ENCODE assay signal across 1 cellular context in the genomic region with DNA sequence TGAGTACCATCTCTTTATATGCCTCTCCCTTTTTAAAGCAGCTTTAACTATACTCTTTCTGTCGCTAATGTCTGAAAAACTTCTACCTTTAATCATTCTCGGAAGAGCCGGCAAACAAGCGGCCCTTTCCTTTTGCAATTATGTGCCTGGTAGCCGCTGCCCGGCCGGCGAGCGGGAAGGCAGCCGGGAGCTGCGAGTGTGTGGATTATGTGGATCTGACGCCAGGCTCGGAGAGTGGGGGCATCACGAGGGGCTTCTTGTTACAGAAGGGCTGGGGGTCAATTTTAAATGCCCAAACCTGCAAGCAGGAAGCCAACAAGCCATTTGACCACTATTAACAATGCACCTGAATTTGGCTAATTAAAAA.
A peak's percentile ranks its signal among the peaks of the same experiment; 100 is the strongest.
TF ChIP-seq lines count a peak whose summit lies in the region.

No MANE protein-coding gene starts in this region.

TF ChIP-seq in H1, 55 proteins besides CTCF, POLR2A, EP300 and RAD21 (continued from another document):
- TF ChIP-seq, protein P1, sequence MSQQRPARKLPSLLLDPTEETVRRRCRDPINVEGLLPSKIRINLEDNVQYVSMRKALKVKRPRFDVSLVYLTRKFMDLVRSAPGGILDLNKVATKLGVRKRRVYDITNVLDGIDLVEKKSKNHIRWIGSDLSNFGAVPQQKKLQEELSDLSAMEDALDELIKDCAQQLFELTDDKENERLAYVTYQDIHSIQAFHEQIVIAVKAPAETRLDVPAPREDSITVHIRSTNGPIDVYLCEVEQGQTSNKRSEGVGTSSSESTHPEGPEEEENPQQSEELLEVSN (IDR thresholded peaks at IDR 0.05) = peak; percentile 54; the same call in 1 of the 2 replicates
- no peak for TF ChIP-seq GTF2F1 (IDR thresholded peaks at IDR 0.05; ENCODE audit: borderline replicate concordance, low read depth, low read length)
- TF ChIP-seq CBX5 (IDR thresholded peaks at IDR 0.05; ENCODE audit: low read depth, low read length) = no peak
- no peak for TF ChIP-seq ZNF274 (IDR thresholded peaks at IDR 0.05; ENCODE audit: borderline replicate concordance, extremely low read depth, low read length)
TF ChIP-seq in H1: peak in this region for 1.
